In genomic region chr19:1729568-1729925, GRCh38 we compare ENCODE assay signal across 1 cellular context.
TF ChIP-seq lines count a peak whose summit lies in the region.

No MANE protein-coding gene starts in this region.

TF ChIP-seq in H1, 55 proteins besides CTCF, POLR2A, EP300 and RAD21:
- TF ChIP-seq E2F6 (IDR thresholded peaks at IDR 0.05) (no peak), YY1 (IDR thresholded peaks at IDR 0.05; ENCODE audit: low read depth, low read length) (no peak)
